ENCODE assay signal across 8 cellular contexts in the genomic region with DNA sequence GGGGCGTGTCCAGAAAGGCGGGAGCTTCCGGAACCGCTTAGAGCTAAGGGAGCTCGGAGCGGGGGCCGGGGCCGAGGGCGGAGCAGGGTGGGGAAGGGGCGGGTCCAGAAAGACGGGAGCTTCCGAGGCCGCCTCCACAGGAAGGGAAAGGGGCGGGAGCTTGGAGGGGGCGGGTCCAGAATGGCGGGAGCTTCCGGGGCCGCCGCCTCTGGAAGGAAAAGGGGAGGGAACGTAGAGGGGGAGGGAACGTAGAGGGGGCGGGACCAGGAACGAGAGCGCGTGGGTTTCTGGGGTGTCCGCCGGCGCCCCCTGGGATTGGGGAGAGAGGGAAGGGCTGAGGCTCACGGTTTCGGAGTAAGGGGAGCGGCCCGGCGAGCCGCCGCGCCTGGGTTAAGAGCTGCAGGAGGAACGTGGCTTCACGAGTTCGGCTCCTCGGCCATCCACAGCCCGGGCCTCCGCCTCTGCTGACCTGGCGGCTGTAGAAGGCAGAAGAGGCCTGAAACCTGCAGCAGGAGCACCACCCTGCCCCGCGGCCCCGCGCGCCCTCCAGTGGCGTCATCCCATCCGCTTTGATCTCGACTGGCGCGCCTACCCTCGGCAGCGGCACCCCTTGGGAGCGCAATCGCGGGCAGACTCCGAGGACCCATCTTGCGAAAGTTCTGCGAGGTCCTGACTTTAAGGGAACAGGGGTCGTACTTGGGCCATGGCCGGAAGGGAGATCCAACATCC. TPM values are rescaled to one million over a fixed set of nuclear protein-coding genes. Genes with fewer than 3 reads are reported as not detected.
DNase-seq lines count a peak whose midpoint lies in the region; ATAC-seq and TF ChIP-seq lines count a peak whose summit lies in the region.

No MANE protein-coding gene starts in this region.

- H3K27ac Mint-ChIP-seq in activated CD4-positive, alpha-beta T cell treated with anti-CD3 and anti-CD28 coated beads for 36 hours, result peak overlapping the region; percentile 95

- CTCF ChIA-PET in BJ (lab: Yijun Ruan, JAX), result interaction anchor here (0.7 to 13.5 kb wide), 13 partner anchors 23 to 574 kb away, joined by 3 to 181 read pairs (median 3); a partner anchor contains a TSS
- CTCF ChIA-PET in activated CD4-positive, alpha-beta T cell treated with anti-CD3 and anti-CD28 coated beads for 36 hours (lab: Charles Lee), result interaction anchor here (0.6 to 12.1 kb wide), 15 partner anchors 11 to 528 kb away, joined by 3 to 255 read pairs (median 4); a partner anchor contains a TSS

- H3K4me1 Mint-ChIP-seq in activated CD4-positive, alpha-beta T cell treated with anti-CD3 and anti-CD28 coated beads for 36 hours, result peaks cover 44% of the 10 kb centered on the region

- no peaks in the 10 kb centered on the region for H3K36me3 Mint-ChIP-seq in activated CD4-positive, alpha-beta T cell treated with anti-CD3 and anti-CD28 coated beads for 36 hours (ENCODE audit: low read depth)

- POLR2A ChIA-PET in BJ (lab: Charles Lee), result interaction anchor here (0.5 to 1.0 kb wide), 14 partner anchors 37 to 1796 kb away, joined by 3 to 15 read pairs (median 4); a partner anchor contains a TSS
- POLR2A ChIA-PET in activated CD4-positive, alpha-beta T cell treated with anti-CD3 and anti-CD28 coated beads for 36 hours (lab: Charles Lee), result interaction anchor here (0.5 to 2.8 kb wide), 25 partner anchors 31 to 1517 kb away, joined by 3 to 44 read pairs (median 4); a partner anchor contains a TSS

- ATAC-seq in HG03439 (IDR thresholded peaks at IDR 0.05; ENCODE audit: unreplicated experiment), result peak; percentile 67
- peak; percentile 83 for ATAC-seq in activated CD4-positive, alpha-beta T cell treated with anti-CD3 and anti-CD28 coated beads for 36 hours

- TF ChIP-seq POLR2A in GM19193 (IDR thresholded peaks at IDR 0.05; ENCODE audit: extremely low read depth, insufficient read depth, insufficient read length), result peak; percentile 83

- peak; percentile 73 for TF ChIP-seq CTCF in BJ (IDR thresholded peaks at IDR 0.05; ENCODE audit: insufficient read depth, low read depth, low read length)

- no peaks in the 10 kb centered on the region for H3K9me3 Mint-ChIP-seq in activated CD4-positive, alpha-beta T cell treated with anti-CD3 and anti-CD28 coated beads for 36 hours (ENCODE audit: low read depth)

- H3K27ac ChIP-seq in cingulate gyrus (ENCODE audit: low read depth, low read length) (peak overlapping the region; percentile 93), layer of hippocampus (ENCODE audit: low read depth, low read length) (peak overlapping the region; percentile 95)

- peak; percentile 90 for DNase-seq in BJ (ENCODE audit: low read depth)
- DNase-seq in NCI-H510A (lab: John Stamatoyannopoulos, UW), result peak; percentile 84
- peak; percentile 100 for DNase-seq in activated CD4-positive, alpha-beta T cell treated with anti-CD3 and anti-CD28 coated beads for 36 hours
- DNase-seq in stimulated activated CD4-positive, alpha-beta T cell treated with anti-CD3 and anti-CD28 coated beads, Interleukin-1b, Interleukin-23, amount 100 ng/mL, for 24 hours (ENCODE audit: low read depth in 4 of 4, low spot score in 1 of 4), result peak; percentile 94 to 99 (median 98)

- H3K4me3 Mint-ChIP-seq in activated CD4-positive, alpha-beta T cell treated with anti-CD3 and anti-CD28 coated beads for 36 hours, result peak overlapping the region; percentile 84

- H3K27me3 Mint-ChIP-seq in activated CD4-positive, alpha-beta T cell treated with anti-CD3 and anti-CD28 coated beads for 36 hours, result no peaks in the 10 kb centered on the region

- H3K36me3 ChIP-seq in BJ (ENCODE audit: control insufficient read depth, insufficient read depth, low read length), result no peaks in the 10 kb centered on the region

- H3K4me3 ChIP-seq in BJ (ENCODE audit: low read depth, low read length), result peak overlapping the region; percentile 70

- intact Hi-C loops in activated CD4-positive, alpha-beta T cell treated with anti-CD3 and anti-CD28 coated beads for 36 hours (cut with DNase I, micrococcal nuclease), result loop anchor here (1.0 to 10.0 kb wide), 19 partner anchors 23 to 949 kb away; a partner anchor contains a TSS

- H3K27me3 ChIP-seq in BJ (ENCODE audit: control insufficient read depth, insufficient read depth, low read length) (no peaks in the 10 kb centered on the region), layer of hippocampus (ENCODE audit: control insufficient read depth, insufficient read depth, low read length) (no peaks in the 10 kb centered on the region)

RNA-seq across cellular contexts. Expression of a gene that starts 22.9 kb away (rescaled TPM):
- 0.38 and 0.56 TPM in 2 replicates for polyA plus RNA-seq in BJ (2011; rRNA removed)
- polyA minus RNA-seq in BJ (2011; rRNA and poly(A)+ RNA removed), result not detected in 2 replicates
- 10 to 100 TPM; 12.7 to 17.9 TPM for total RNA-seq in activated CD4-positive, alpha-beta T cell treated with anti-CD3 and anti-CD28 coated beads for 36 hours

RNA-seq across cellular contexts. Expression of a gene that starts 36.2 kb away (rescaled TPM):
- 12.8 and 19.4 TPM in 2 replicates for polyA plus RNA-seq in BJ (2011; rRNA removed)
- 10.5 and 11.0 TPM in 2 replicates for polyA minus RNA-seq in BJ (2011; rRNA and poly(A)+ RNA removed)
- 10 to 100 TPM; 29.8 to 42.3 TPM for total RNA-seq in activated CD4-positive, alpha-beta T cell treated with anti-CD3 and anti-CD28 coated beads for 36 hours

RNA-seq across cellular contexts. Expression of a gene that starts 36.5 kb away (rescaled TPM):
- polyA plus RNA-seq in BJ (2011; rRNA removed), result 7.4 and 11.7 TPM in 2 replicates
- polyA minus RNA-seq in BJ (2011; rRNA and poly(A)+ RNA removed), result 6.7 and 8.5 TPM in 2 replicates
- 10 to 100 TPM; 48.6 to 53.7 TPM for total RNA-seq in activated CD4-positive, alpha-beta T cell treated with anti-CD3 and anti-CD28 coated beads for 36 hours

Comparison
In these comparisons a context has a peak if more than half of its experiments do, and no peak if none do; other contexts are left out.
1. Peak in every context shown above with its lines: DNase-seq, ATAC-seq, H3K4me3 ChIP-seq and H3K27ac ChIP-seq.